ENCODE assay signal across 1 cellular context in the genomic region with DNA sequence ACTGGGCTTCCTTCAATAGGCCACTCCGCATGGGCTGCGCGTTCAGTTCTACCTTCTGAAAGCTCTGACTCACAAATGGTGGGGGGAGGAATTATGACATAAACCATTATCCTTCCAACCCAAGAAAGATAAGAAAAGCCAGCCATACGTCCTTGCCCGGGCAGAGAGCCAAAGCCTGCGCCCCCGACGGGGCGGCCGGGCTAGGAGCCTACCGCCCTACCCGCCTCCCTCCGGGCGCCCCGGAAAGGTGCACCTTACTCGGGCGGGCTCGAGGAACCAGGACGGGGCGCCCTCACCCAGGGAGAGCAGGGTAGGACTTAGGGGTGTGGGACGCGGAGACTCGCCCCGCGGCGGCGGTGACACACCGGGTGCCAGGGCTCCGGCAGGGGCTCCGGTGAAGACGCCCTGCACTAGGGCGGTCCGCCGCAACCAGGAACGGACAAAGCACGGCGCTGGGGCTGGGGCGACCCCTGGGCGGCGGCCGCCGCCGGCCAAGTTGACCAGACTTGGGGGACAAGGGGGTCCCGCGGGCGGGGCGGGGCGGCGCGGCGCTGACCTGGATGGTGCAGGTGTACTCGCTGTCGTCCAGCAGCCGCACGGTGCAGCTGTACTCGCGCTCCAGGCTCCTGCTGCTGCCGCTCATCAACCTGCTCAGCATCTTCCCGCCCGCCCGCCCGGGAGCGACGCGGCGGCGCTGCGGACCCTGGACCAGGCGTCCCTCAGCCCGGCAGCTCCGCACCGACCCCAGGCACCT.
A peak's percentile ranks its signal among the peaks of the same experiment; 100 is the strongest.
TF ChIP-seq lines count a peak whose summit lies in the region.

No MANE protein-coding gene starts in this region.

TF ChIP-seq in HEK293, 187 proteins besides CTCF, POLR2A, EP300 and RAD21 (continued from another document and continues in another):
- TF ChIP-seq, protein P1, sequence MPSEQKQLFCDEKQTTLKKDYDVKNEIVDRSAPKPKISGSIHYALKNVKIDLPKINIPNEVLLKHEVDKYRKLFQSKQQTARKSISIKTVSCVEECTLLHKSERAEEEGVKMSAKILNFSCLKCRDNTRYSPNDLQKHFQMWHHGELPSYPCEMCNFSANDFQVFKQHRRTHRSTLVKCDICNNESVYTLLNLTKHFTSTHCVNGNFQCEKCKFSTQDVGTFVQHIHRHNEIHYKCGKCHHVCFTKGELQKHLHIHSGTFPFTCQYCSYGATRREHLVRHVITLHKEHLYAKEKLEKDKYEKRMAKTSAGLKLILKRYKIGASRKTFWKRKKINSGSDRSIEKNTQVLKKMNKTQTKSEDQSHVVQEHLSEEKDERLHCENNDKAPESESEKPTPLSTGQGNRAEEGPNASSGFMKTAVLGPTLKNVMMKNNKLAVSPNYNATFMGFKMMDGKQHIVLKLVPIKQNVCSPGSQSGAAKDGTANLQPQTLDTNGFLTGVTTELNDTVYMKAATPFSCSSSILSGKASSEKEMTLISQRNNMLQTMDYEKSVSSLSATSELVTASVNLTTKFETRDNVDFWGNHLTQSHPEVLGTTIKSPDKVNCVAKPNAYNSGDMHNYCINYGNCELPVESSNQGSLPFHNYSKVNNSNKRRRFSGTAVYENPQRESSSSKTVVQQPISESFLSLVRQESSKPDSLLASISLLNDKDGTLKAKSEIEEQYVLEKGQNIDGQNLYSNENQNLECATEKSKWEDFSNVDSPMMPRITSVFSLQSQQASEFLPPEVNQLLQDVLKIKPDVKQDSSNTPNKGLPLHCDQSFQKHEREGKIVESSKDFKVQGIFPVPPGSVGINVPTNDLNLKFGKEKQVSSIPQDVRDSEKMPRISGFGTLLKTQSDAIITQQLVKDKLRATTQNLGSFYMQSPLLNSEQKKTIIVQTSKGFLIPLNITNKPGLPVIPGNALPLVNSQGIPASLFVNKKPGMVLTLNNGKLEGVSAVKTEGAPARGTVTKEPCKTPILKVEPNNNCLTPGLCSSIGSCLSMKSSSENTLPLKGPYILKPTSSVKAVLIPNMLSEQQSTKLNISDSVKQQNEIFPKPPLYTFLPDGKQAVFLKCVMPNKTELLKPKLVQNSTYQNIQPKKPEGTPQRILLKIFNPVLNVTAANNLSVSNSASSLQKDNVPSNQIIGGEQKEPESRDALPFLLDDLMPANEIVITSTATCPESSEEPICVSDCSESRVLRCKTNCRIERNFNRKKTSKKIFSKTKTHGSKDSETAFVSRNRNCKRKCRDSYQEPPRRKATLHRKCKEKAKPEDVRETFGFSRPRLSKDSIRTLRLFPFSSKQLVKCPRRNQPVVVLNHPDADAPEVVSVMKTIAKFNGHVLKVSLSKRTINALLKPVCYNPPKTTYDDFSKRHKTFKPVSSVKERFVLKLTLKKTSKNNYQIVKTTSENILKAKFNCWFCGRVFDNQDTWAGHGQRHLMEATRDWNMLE (tag by site-specific recombination; conservative IDR thresholded peaks at IDR 0.05; ENCODE audit: low read depth): no peak
- TF ChIP-seq KLF7 (tag by site-specific recombination; IDR thresholded peaks at IDR 0.05; ENCODE audit: borderline replicate concordance) (peak; percentile 62; the same call in 1 of the 2 replicates), ZNF214 (tag by site-specific recombination; IDR thresholded peaks at IDR 0.05; ENCODE audit: borderline replicate concordance) (no peak), ZNF626 (tag by site-specific recombination; IDR thresholded peaks at IDR 0.05) (no peak), ZNF140 (tag by site-specific recombination; IDR thresholded peaks at IDR 0.05) (no peak), ZNF112 (tag by site-specific recombination; IDR thresholded peaks at IDR 0.05) (no peak), ZNF26 (tag by site-specific recombination; IDR thresholded peaks at IDR 0.05) (no peak), ZNF223 (tag by site-specific recombination; IDR thresholded peaks at IDR 0.05) (no peak), ZNF324 (tag by site-specific recombination; IDR thresholded peaks at IDR 0.05) (peak; percentile 63; the same call in 1 of the 2 replicates), GFI1B (tag by site-specific recombination; IDR thresholded peaks at IDR 0.05) (no peak), ZNF366 (tag by site-specific recombination; conservative IDR thresholded peaks at IDR 0.05) (peak; percentile 68), ZNF280C (tag by site-specific recombination; IDR thresholded peaks at IDR 0.05) (no peak), ZNF560 (tag by site-specific recombination; IDR thresholded peaks at IDR 0.05; ENCODE audit: borderline replicate concordance) (no peak), WT1 (tag by site-specific recombination; IDR thresholded peaks at IDR 0.05) (peak; percentile 63; the same call in 1 of the 2 replicates), ZNF155 (tag by site-specific recombination; IDR thresholded peaks at IDR 0.05) (no peak), ZNF677 (tag by site-specific recombination; IDR thresholded peaks at IDR 0.05) (no peak), ZNF404 (tag by site-specific recombination; IDR thresholded peaks at IDR 0.05) (no peak), ZNF239 (tag by site-specific recombination; IDR thresholded peaks at IDR 0.05) (no peak), ZNF514 (tag by site-specific recombination; IDR thresholded peaks at IDR 0.05) (no peak), ZNF791 (tag by site-specific recombination; IDR thresholded peaks at IDR 0.05) (no peak), ZNF621 (tag by site-specific recombination; IDR thresholded peaks at IDR 0.05) (no peak), ZNF157 (tag by site-specific recombination; IDR thresholded peaks at IDR 0.05) (no peak), ZNF658 (tag by site-specific recombination; IDR thresholded peaks at IDR 0.05) (no peak), ZNF2 (tag by site-specific recombination; IDR thresholded peaks at IDR 0.05) (0 out of 2 replicates have a peak, but pooled peaks have one; percentile 35), ZNF266 (tag by site-specific recombination; IDR thresholded peaks at IDR 0.05; ENCODE audit: low read depth) (no peak), ZNF596 (tag by site-specific recombination; IDR thresholded peaks at IDR 0.05) (peak; percentile 71), ZFHX2 (tag by site-specific recombination; conservative IDR thresholded peaks at IDR 0.05) (0 out of 2 replicates have a peak, but pooled peaks have one; percentile 11), ZNF416 (tag by site-specific recombination; IDR thresholded peaks at IDR 0.05) (no peak), ZNF670 (tag by site-specific recombination; IDR thresholded peaks at IDR 0.05; ENCODE audit: low read depth) (no peak), ZNF394 (tag by site-specific recombination; IDR thresholded peaks at IDR 0.05; ENCODE audit: borderline replicate concordance) (no peak), KLF10 (tag by site-specific recombination; IDR thresholded peaks at IDR 0.05) (peak; percentile 47; the same call in 1 of the 2 replicates), HOXC10 (CRISPR knock-in tag; IDR thresholded peaks at IDR 0.05) (no peak), ZSCAN5A (tag by site-specific recombination; IDR thresholded peaks at IDR 0.05) (peak; percentile 76; the same call in 1 of the 2 replicates), ZNF624 (tag by site-specific recombination; IDR thresholded peaks at IDR 0.05) (no peak), ZNF473 (tag by site-specific recombination; IDR thresholded peaks at IDR 0.05) (no peak), EGR2 (tag by site-specific recombination; IDR thresholded peaks at IDR 0.05; ENCODE audit: low read depth) (no peak), ZNF776 (tag by site-specific recombination; IDR thresholded peaks at IDR 0.05; ENCODE audit: borderline replicate concordance) (no peak), ZNF146 (tag by site-specific recombination; IDR thresholded peaks at IDR 0.05) (no peak), GLI2 (tag by site-specific recombination; IDR thresholded peaks at IDR 0.05; ENCODE audit: borderline replicate concordance, low read depth) (no peak), ZNF175 (tag by site-specific recombination; IDR thresholded peaks at IDR 0.05) (no peak), TRIM28 (IDR thresholded peaks at IDR 0.05; ENCODE audit: borderline replicate concordance, low read length) (no peak), ZNF433 (tag by site-specific recombination; IDR thresholded peaks at IDR 0.05; ENCODE audit: low read depth) (no peak), ZNF777 (tag by site-specific recombination; IDR thresholded peaks at IDR 0.05; ENCODE audit: borderline replicate concordance) (peak; percentile 92), ZNF133 (tag by site-specific recombination; IDR thresholded peaks at IDR 0.05) (no peak), ZNF121 (tag by site-specific recombination; IDR thresholded peaks at IDR 0.05) (no peak), ZNF292 (tag by site-specific recombination; IDR thresholded peaks at IDR 0.05; ENCODE audit: borderline replicate concordance, low read depth) (no peak)
- TF ChIP-seq, protein P2, sequence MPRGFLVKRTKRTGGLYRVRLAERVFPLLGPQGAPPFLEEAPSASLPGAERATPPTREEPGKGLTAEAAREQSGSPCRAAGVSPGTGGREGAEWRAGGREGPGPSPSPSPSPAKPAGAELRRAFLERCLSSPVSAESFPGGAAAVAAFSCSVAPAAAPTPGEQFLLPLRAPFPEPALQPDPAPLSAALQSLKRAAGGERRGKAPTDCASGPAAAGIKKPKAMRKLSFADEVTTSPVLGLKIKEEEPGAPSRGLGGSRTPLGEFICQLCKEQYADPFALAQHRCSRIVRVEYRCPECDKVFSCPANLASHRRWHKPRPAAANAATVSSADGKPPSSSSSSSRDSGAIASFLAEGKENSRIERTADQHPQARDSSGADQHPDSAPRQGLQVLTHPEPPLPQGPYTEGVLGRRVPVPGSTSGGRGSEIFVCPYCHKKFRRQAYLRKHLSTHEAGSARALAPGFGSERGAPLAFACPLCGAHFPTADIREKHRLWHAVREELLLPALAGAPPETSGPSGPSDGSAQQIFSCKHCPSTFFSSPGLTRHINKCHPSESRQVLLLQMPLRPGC (tag by site-specific recombination; IDR thresholded peaks at IDR 0.05): 0 out of 2 replicates have a peak, but pooled peaks have one; percentile 24
- TF ChIP-seq, protein P3, sequence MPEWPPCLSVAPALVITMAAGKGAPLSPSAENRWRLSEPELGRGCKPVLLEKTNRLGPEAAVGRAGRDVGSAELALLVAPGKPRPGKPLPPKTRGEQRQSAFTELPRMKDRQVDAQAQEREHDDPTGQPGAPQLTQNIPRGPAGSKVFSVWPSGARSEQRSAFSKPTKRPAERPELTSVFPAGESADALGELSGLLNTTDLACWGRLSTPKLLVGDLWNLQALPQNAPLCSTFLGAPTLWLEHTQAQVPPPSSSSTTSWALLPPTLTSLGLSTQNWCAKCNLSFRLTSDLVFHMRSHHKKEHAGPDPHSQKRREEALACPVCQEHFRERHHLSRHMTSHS (tag by site-specific recombination; IDR thresholded peaks at IDR 0.05): no peak
- TF ChIP-seq, protein P4, sequence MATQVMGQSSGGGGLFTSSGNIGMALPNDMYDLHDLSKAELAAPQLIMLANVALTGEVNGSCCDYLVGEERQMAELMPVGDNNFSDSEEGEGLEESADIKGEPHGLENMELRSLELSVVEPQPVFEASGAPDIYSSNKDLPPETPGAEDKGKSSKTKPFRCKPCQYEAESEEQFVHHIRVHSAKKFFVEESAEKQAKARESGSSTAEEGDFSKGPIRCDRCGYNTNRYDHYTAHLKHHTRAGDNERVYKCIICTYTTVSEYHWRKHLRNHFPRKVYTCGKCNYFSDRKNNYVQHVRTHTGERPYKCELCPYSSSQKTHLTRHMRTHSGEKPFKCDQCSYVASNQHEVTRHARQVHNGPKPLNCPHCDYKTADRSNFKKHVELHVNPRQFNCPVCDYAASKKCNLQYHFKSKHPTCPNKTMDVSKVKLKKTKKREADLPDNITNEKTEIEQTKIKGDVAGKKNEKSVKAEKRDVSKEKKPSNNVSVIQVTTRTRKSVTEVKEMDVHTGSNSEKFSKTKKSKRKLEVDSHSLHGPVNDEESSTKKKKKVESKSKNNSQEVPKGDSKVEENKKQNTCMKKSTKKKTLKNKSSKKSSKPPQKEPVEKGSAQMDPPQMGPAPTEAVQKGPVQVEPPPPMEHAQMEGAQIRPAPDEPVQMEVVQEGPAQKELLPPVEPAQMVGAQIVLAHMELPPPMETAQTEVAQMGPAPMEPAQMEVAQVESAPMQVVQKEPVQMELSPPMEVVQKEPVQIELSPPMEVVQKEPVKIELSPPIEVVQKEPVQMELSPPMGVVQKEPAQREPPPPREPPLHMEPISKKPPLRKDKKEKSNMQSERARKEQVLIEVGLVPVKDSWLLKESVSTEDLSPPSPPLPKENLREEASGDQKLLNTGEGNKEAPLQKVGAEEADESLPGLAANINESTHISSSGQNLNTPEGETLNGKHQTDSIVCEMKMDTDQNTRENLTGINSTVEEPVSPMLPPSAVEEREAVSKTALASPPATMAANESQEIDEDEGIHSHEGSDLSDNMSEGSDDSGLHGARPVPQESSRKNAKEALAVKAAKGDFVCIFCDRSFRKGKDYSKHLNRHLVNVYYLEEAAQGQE (tag by site-specific recombination; IDR thresholded peaks at IDR 0.05): no peak
